Comparison of ENCODE assay signal across 8 cellular contexts in the genomic region with DNA sequence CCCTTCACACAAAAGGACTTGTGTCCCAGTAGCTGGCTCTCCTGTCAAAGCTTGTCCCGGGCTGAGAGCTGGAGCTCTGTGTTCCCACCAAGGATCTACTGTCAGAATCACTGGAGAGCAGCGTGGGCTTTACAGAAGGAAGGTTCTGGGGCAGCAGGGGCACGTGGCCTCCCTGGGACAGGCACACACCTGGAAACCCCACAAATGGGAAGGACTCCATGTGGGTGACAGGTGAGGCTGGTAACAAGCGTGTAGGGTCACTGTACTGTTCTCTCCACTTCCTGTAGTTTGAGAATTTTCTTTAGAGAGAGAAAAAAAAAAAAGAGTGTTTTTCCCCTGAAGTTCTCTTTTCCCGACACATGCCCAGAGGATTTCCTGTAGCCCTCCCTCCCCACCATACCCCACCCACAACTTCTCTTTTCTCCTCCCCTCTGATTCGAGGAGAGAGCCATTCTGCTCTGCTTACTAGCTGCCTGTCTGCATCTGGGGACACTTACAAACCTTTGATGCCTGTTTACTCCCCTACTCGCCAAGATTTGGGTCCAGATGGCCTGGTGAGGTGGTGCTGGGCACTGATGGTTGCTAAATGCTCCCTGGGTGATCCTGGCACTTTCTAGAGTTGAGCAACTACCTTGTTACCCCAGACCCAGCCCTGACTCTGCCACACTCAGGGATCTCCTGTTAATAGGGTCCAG.
DNase-seq lines count a peak whose midpoint lies in the region; ATAC-seq, FAIRE-seq and TF ChIP-seq lines count a peak whose summit lies in the region.

No MANE protein-coding gene starts in this region.

- DNase-seq in anterior cingulate cortex (lab: John Stamatoyannopoulos, UW) (peak in 47 of 58 donors; percentile 36 to 92 (median 68)), keratinocyte (ENCODE audit: low read depth, low spot score) (no peak), 8988T (no peak), hepatocyte (ENCODE audit: low spot score) (no peak)
- no peak for DNase-seq in stimulated activated naive CD8-positive, alpha-beta T cell treated with anti-CD3 and anti-CD28 coated beads, Interleukin-15, amount 100 ng/mL, for 72 hours

- no peak overlapping the region for H3K4me3 Mint-ChIP-seq in stimulated activated naive CD8-positive, alpha-beta T cell treated with anti-CD3 and anti-CD28 coated beads, Interleukin-15, amount 100 ng/mL, for 72 hours

- H2AFZ ChIP-seq in keratinocyte (ENCODE audit: control insufficient read depth, low read length) (no peak overlapping the region), hepatocyte (no peak overlapping the region)

- H3K4me1 ChIP-seq in HUES64 (ENCODE audit: insufficient read depth, low read length) (peaks cover 29% of the 10 kb centered on the region), keratinocyte (ENCODE audit: control insufficient read depth, extremely low read depth, insufficient read depth, low read length) (peaks cover 79% of the 10 kb centered on the region), hepatocyte (ENCODE audit: insufficient read depth) (peaks cover 9% of the 10 kb centered on the region)

- peak overlapping the region; percentile 10 to 69 for H3K27ac Mint-ChIP-seq in stimulated activated naive CD8-positive, alpha-beta T cell treated with anti-CD3 and anti-CD28 coated beads, Interleukin-15, amount 100 ng/mL, for 72 hours

- no peak for ATAC-seq in stimulated activated naive CD8-positive, alpha-beta T cell treated with anti-CD3 and anti-CD28 coated beads, Interleukin-15, amount 100 ng/mL, for 72 hours
- ATAC-seq in HG03378 (IDR thresholded peaks at IDR 0.05; ENCODE audit: unreplicated experiment) (no peak), GM19023 (IDR thresholded peaks at IDR 0.05; ENCODE audit: unreplicated experiment) (no peak)

- H3K9me3 ChIP-seq in HUES64 (ENCODE audit: insufficient read depth, low read depth, low read length) (no peaks in the 10 kb centered on the region), keratinocyte (ENCODE audit: control insufficient read depth, low read depth, low read length) (no peaks in the 10 kb centered on the region), hepatocyte (ENCODE audit: low read depth) (no peaks in the 10 kb centered on the region)

- H3K27ac ChIP-seq in HUES64 (ENCODE audit: low read depth, low read length): peak overlapping the region; percentile 85
- H3K27ac ChIP-seq in keratinocyte (ENCODE audit: control insufficient read depth, insufficient read depth, low read length): peak overlapping the region; percentile 92
- H3K27ac ChIP-seq in hepatocyte: no peak overlapping the region

- dilution Hi-C loops in keratinocyte (cut with MboI; ENCODE audit: extremely low pct_ligation_motif_present, low sequenced_read_pairs): no loop called here

- H3K9me1 ChIP-seq in keratinocyte (ENCODE audit: control insufficient read depth, extremely low read depth, insufficient read depth, low read length): no peaks in the 10 kb centered on the region

- H3K4me1 Mint-ChIP-seq in stimulated activated naive CD8-positive, alpha-beta T cell treated with anti-CD3 and anti-CD28 coated beads, Interleukin-15, amount 100 ng/mL, for 72 hours: peaks cover 14% of the 10 kb centered on the region

- WGBS in HUES64: 50% methylated on average over 7 of the region's 7 CpGs
- 50% methylated on average over 7 of the region's 7 CpGs for WGBS in hepatocyte (ENCODE audit: low lambda C conversion rate, missing lambda C conversion rate)

- H3K4me3 ChIP-seq in HUES64 (ENCODE audit: low read length) (no peak overlapping the region), keratinocyte (ENCODE audit: control insufficient read depth in 2 of 3, extremely low read depth in 1 of 3, insufficient read depth in 2 of 3, low read depth in 1 of 3, low read length in 3 of 3) (no peak overlapping the region), hepatocyte (no peak overlapping the region)

- H3K9ac ChIP-seq in HUES64 (ENCODE audit: low read depth, low read length) (no peak overlapping the region), keratinocyte (ENCODE audit: control insufficient read depth, extremely low read depth, insufficient read depth, low read length) (peak overlapping the region; percentile 45)

- H3K36me3 ChIP-seq in HUES64 (ENCODE audit: insufficient read depth, low read length) (no peaks in the 10 kb centered on the region), keratinocyte (ENCODE audit: control insufficient read depth in 2 of 2, extremely low read depth in 1 of 2, insufficient read depth in 2 of 2, low read length in 2 of 2) (no peaks in the 10 kb centered on the region), hepatocyte (replicated peaks; ENCODE audit: insufficient read depth, low read depth) (no peaks in the 10 kb centered on the region)

- FAIRE-seq in keratinocyte (lab: Jason Lieb, UNC): no peak

- no peaks in the 10 kb centered on the region for H3K27me3 ChIP-seq in HUES64 (ENCODE audit: insufficient read depth, low read length)
- no peaks in the 10 kb centered on the region for H3K27me3 ChIP-seq in keratinocyte (ENCODE audit: control insufficient read depth, extremely low read depth, insufficient read depth, low read length)
- H3K27me3 ChIP-seq in hepatocyte: no peaks in the 10 kb centered on the region

- no peak overlapping the region for H3K4me2 ChIP-seq in keratinocyte (ENCODE audit: control insufficient read depth, extremely low read depth, insufficient read depth, low read depth, low read length)
- no peak overlapping the region for H3K4me2 ChIP-seq in hepatocyte

- H3K9me3 Mint-ChIP-seq in stimulated activated naive CD8-positive, alpha-beta T cell treated with anti-CD3 and anti-CD28 coated beads, Interleukin-15, amount 100 ng/mL, for 72 hours: no peaks in the 10 kb centered on the region

- H3K27me3 Mint-ChIP-seq in stimulated activated naive CD8-positive, alpha-beta T cell treated with anti-CD3 and anti-CD28 coated beads, Interleukin-15, amount 100 ng/mL, for 72 hours: peaks cover 79% of the 10 kb centered on the region

- H4K20me1 ChIP-seq in keratinocyte (ENCODE audit: control insufficient read depth, extremely low read depth, insufficient read depth, low read length) (no peaks in the 10 kb centered on the region), hepatocyte (ENCODE audit: insufficient read depth, poor library complexity, severe bottlenecking) (no peaks in the 10 kb centered on the region)

- TF ChIP-seq CTCF in keratinocyte (optimal IDR thresholded peaks at IDR 0.05 in 1 of 3, IDR thresholded peaks at IDR 0.05 in 1 of 3, conservative IDR thresholded peaks at IDR 0.05 in 1 of 3; ENCODE audit: extremely low read depth in 1 of 3, insufficient read depth in 2 of 3, low read length in 3 of 3): no peak
- TF ChIP-seq CTCF in hepatocyte (IDR thresholded peaks at IDR 0.05; ENCODE audit: poor library complexity): no peak

- no peaks in the 10 kb centered on the region for H3K79me2 ChIP-seq in keratinocyte (ENCODE audit: control insufficient read depth, insufficient read depth, low read length)
- H3K79me2 ChIP-seq in hepatocyte: no peaks in the 10 kb centered on the region

- no peaks in the 10 kb centered on the region for H3K9me2 ChIP-seq in hepatocyte (replicated peaks; ENCODE audit: insufficient read depth)

Comparison
In these comparisons a context has a peak if more than half of its experiments do, and no peak if none do; other contexts are left out.
1. DNase-seq: peak in anterior cingulate cortex (47 of 58); none in keratinocyte (single experiment), stimulated activated naive CD8-positive, alpha-beta T cell treated with anti-CD3 and anti-CD28 coated beads, Interleukin-15, amount 100 ng/mL, for 72 hours (0 of 2), 8988T (single experiment) and hepatocyte (single experiment).